13 cellular contexts compared by ENCODE assay signal in genomic region chr2:45038861-45039260, GRCh38. TPM values are rescaled to one million over a fixed set of nuclear protein-coding genes. Genes with fewer than 3 reads are reported as not detected.
"Had no signal": no experiment of that assay in that cellular context is flagged by ENCODE, and none has a peak within 500 bp of the region (broad histone marks: within the 10 kb centered on the region; RNA-seq: fewer than 3 reads in every experiment).

No MANE protein-coding gene starts in this region.

RNA-seq across cellular contexts. Expression of gene SIX2, which starts 29.6 kb away (rescaled TPM):
- total RNA-seq: activated B cell treated with CpG ODN at 0.5 μM for 24 hours; activated CD4-positive, alpha-beta memory T cell treated with anti-CD3 and anti-CD28 coated beads for 36 hours; activated CD4-positive, alpha-beta memory T cell treated with anti-CD3 and anti-CD28 coated beads, Interleukin-2, amount 10 ng/mL, durations not matched to agents 7 days and 5 days; activated CD4-positive, alpha-beta T cell treated with anti-CD3 and anti-CD28 coated beads for 36 hours; activated CD4-positive, alpha-beta T cell treated with anti-CD3 and anti-CD28 coated beads, Interleukin-2, amount 10 ng/mL, durations not matched to agents 24 days and 14 days; activated CD4-positive, alpha-beta T cell treated with anti-CD3 and anti-CD28 coated beads, Interleukin-2, amount 10 ng/mL, durations not matched to agents 7 days and 5 days; activated CD8-positive, alpha-beta memory T cell treated with anti-CD3 and anti-CD28 coated beads for 36 hours; activated CD8-positive, alpha-beta memory T cell treated with anti-CD3 and anti-CD28 coated beads, Interleukin-2, amount 10 ng/mL, durations not matched to agents 7 days and 5 days; activated CD8-positive, alpha-beta T cell treated with anti-CD3 and anti-CD28 coated beads for 36 hours; activated CD8-positive, alpha-beta T cell treated with anti-CD3 and anti-CD28 coated beads, Interleukin-2, amount 10 ng/mL, durations not matched to agents 7 days and 5 days; T-helper 1 cell treated with Interleukin-12 subunit alpha and Interleukin-12 subunit beta and Interleukin-4 antibody, amounts not matched to agents 30 ng/mL and 1 ng/mL, for 36 hours; T-helper 17 cell; T-helper 2 cell treated with Interferon-gamma antibody and Interleukin-4, amounts not matched to agents 100 ng/mL and 5 ng/mL, for 36 hours had no signal
